In the genomic region with DNA sequence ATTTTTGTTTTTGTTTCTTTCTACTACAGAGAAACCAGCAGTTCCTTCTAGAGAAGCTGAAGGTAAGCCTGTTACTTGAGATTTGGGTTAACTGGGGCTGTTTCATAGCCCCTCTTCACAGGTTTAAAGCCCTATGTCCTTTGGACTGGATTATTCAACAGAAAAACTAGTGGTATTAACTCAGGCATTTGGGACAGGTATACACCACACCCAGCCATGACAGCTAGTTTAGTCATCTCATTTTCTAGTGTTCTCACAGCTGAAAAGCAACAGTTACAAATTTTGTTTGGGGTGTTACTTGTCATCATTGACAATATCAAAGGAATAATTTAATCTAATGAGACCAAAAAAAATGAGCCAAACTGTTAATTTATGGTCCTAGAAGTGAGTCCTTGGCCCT, we compare ENCODE assay signal across 33 cellular contexts. TPM values are rescaled to one million over a fixed set of nuclear protein-coding genes. Genes with fewer than 3 reads are reported as not detected.
DNase-seq lines count a peak whose midpoint lies in the region; ATAC-seq and TF ChIP-seq lines count a peak whose summit lies in the region.
"Had no signal": no experiment of that assay in that cellular context is flagged by ENCODE, and none has a peak within 500 bp of the region (broad histone marks: within the 10 kb centered on the region; RNA-seq: fewer than 3 reads in every experiment).

No MANE protein-coding gene starts in this region.

- POLR2A ChIA-PET in SK-N-SH (lab: Yijun Ruan, JAX) = no interaction called here

- TF ChIP-seq EP300 in SK-N-SH (IDR thresholded peaks at IDR 0.05; ENCODE audit: borderline replicate concordance in 1 of 2, low read depth in 1 of 2, low read length in 1 of 2) = no peak

- no peak overlapping the region for H3K4me3 ChIP-seq in SK-N-SH (ENCODE audit: low read depth in 2 of 2, low read length in 1 of 2)
- no peak overlapping the region for H3K4me3 ChIP-seq in RWPE2 (ENCODE audit: severe bottlenecking)
- no peak overlapping the region for H3K4me3 ChIP-seq in spleen
- H3K4me3 ChIP-seq: colonic mucosa, esophagus muscularis mucosa, gastrocnemius medialis, sigmoid colon, thoracic aorta had no signal

- H3K27ac ChIP-seq in SK-N-SH (ENCODE audit: low read depth in 2 of 2, low read length in 1 of 2) (peak overlapping the region; percentile 95 to 99), RWPE2 (ENCODE audit: poor library complexity, severe bottlenecking) (peak overlapping the region; percentile 90), spleen (no peak overlapping the region)
- H3K27ac ChIP-seq: 22Rv1, colonic mucosa, esophagus muscularis mucosa, gastrocnemius medialis had no signal

- CTCF ChIA-PET in SK-N-SH (lab: Yijun Ruan, JAX) = interaction anchor here (0.8 to 1.4 kb wide), 8 partner anchors 9 to 726 kb away, joined by 3 to 4 read pairs (median 3); no protein-coding TSS in a partner anchor

- TF ChIP-seq CTCF in SK-N-SH (IDR thresholded peaks at IDR 0.05) = no peak
- no peak for TF ChIP-seq CTCF in RWPE2 (IDR thresholded peaks at IDR 0.05; ENCODE audit: poor library complexity, severe bottlenecking)
- TF ChIP-seq CTCF in spleen (IDR thresholded peaks at IDR 0.05 in 8 of 11, conservative IDR thresholded peaks at IDR 0.05 in 3 of 11) = no peak

- no peaks in the 10 kb centered on the region for H4K20me1 ChIP-seq in SK-N-SH (ENCODE audit: insufficient read depth)

- H3K36me3 ChIP-seq in SK-N-SH (replicated peaks in 1 of 2; ENCODE audit: control insufficient read depth in 1 of 2, insufficient read depth in 2 of 2, low read length in 1 of 2) (peaks cover 61 to 79% of the 10 kb centered on the region in 2 experiments), RWPE2 (ENCODE audit: low read depth) (no peaks in the 10 kb centered on the region), spleen (peaks cover 0 to 22% (median 2%) of the 10 kb centered on the region in 6 donors)
- H3K36me3 ChIP-seq: colonic mucosa, gastrocnemius medialis, thoracic aorta had no signal

- H3F3A ChIP-seq in SK-N-SH (replicated peaks; ENCODE audit: insufficient read depth) = peaks cover 84% of the 10 kb centered on the region

- TF ChIP-seq RAD21 in SK-N-SH (IDR thresholded peaks at IDR 0.05; ENCODE audit: low read length) = no peak

- peaks cover 11 to 45% of the 10 kb centered on the region in 2 experiments for H3K4me1 ChIP-seq in SK-N-SH (ENCODE audit: control insufficient read depth in 1 of 2, insufficient read depth in 2 of 2, low read depth in 1 of 2, low read length in 1 of 2)
- peaks cover 38% of the 10 kb centered on the region for H3K4me1 ChIP-seq in RWPE2 (ENCODE audit: insufficient read depth, poor library complexity, severe bottlenecking)
- H3K4me1 ChIP-seq in spleen = no peaks in the 10 kb centered on the region
- H3K4me1 ChIP-seq: colonic mucosa had no signal

- H3K27me3 ChIP-seq in SK-N-SH (ENCODE audit: insufficient read depth) (no peaks in the 10 kb centered on the region), RWPE2 (ENCODE audit: insufficient read depth, poor library complexity, severe bottlenecking) (no peaks in the 10 kb centered on the region), spleen (replicated peaks in 1 of 7) (no peaks in the 10 kb centered on the region)
- H3K27me3 ChIP-seq: colonic mucosa, esophagus muscularis mucosa, gastrocnemius medialis, sigmoid colon had no signal

- no peak for TF ChIP-seq POLR2A in spleen (IDR thresholded peaks at IDR 0.05)

- ATAC-seq in SK-N-SH treated with all-trans-retinoic acid at 6 μM for 48 hours (no peak), RWPE2 (ENCODE audit: low read depth) (peak; percentile 70), esophagus mucosa (peak; percentile 89), GM19328 (IDR thresholded peaks at IDR 0.05; ENCODE audit: unreplicated experiment) (no peak), HG03025 (IDR thresholded peaks at IDR 0.05; ENCODE audit: low FRiP score, unreplicated experiment) (no peak)
- ATAC-seq: activated CD8-positive, alpha-beta memory T cell treated with anti-CD3 and anti-CD28 coated beads, Interleukin-2, amount 10 ng/mL, durations not matched to agents 7 days and 5 days; activated T-cell treated with anti-CD3 and anti-CD28 coated beads, Interleukin-2, amount 50 U/mL, for 72 hours; gastrocnemius medialis; WTC11 had no signal

- H2AFZ ChIP-seq in SK-N-SH (ENCODE audit: low read depth) = no peak overlapping the region

- DNase-seq in SK-N-SH = no peak
- no peak for DNase-seq in RWPE2 (ENCODE audit: low spot score)
- DNase-seq in activated CD8-positive, alpha-beta memory T cell treated with anti-CD3 and anti-CD28 coated beads, Interleukin-2, amount 50 U/mL, for 4 hours = no peak
- no peak for DNase-seq in spleen
- DNase-seq: activated CD4-positive, alpha-beta T cell treated with anti-CD3 and anti-CD28 coated beads, Interleukin-2, amount 50 U/mL, for 1 hour; activated CD8-positive, alpha-beta memory T cell treated with anti-CD3 and anti-CD28 coated beads, Interleukin-2, amount 10 ng/mL, durations not matched to agents 7 days and 5 days; activated naive CD4-positive, alpha-beta T cell treated with Interleukin-2 at 50 U/mL for 16 hours; activated T-cell treated with anti-CD3 and anti-CD28 coated beads, Interleukin-2, amount 50 U/mL, for 72 hours; CD4-positive, alpha-beta memory T cell; colonic mucosa; DMS 273 treated with DMSO at 0.1 percent for 48 hours; effector memory CD4-positive, alpha-beta T cell; EL; gastrocnemius medialis; hippocampal formation; KBM-7; NCI-H1436; NCI-H446; Right ventricle myocardium superior; sigmoid colon; stimulated activated naive CD4-positive, alpha-beta T cell treated with Interleukin-2 at 50 U/mL for 16 hours; T1000 had no signal

- intact Hi-C loops in spleen (cut with DNase I; ENCODE audit: low total_unique reads) = no loop called here

- H3K9ac ChIP-seq in SK-N-SH = peak overlapping the region; percentile 71

- peak overlapping the region; percentile 5; the same call in 1 of the 2 replicates for H3K4me2 ChIP-seq in SK-N-SH

- H3K79me2 ChIP-seq in SK-N-SH (ENCODE audit: insufficient read depth) = peaks cover 42% of the 10 kb centered on the region; the same call in 1 of the 2 replicates

- no peaks in the 10 kb centered on the region for H3K9me3 ChIP-seq in SK-N-SH
- no peaks in the 10 kb centered on the region for H3K9me3 ChIP-seq in RWPE2 (ENCODE audit: severe bottlenecking)
- peaks cover 0 to 19% (median 9%) of the 10 kb centered on the region in 8 donors for H3K9me3 ChIP-seq in spleen
- H3K9me3 ChIP-seq: colonic mucosa, esophagus muscularis mucosa, gastrocnemius medialis, sigmoid colon, thoracic aorta had no signal

- H3K9me2 ChIP-seq in SK-N-SH = no peaks in the 10 kb centered on the region

TF ChIP-seq in SK-N-SH, 30 proteins besides CTCF, POLR2A, EP300 and RAD21 (continues in another document):
- TF ChIP-seq YY1 (IDR thresholded peaks at IDR 0.05; ENCODE audit: low read depth) (no peak), RCOR1 (IDR thresholded peaks at IDR 0.05; ENCODE audit: low read length) (no peak), FOXJ3 (CRISPR knock-in tag; IDR thresholded peaks at IDR 0.05) (no peak)
- TF ChIP-seq, protein P1, sequence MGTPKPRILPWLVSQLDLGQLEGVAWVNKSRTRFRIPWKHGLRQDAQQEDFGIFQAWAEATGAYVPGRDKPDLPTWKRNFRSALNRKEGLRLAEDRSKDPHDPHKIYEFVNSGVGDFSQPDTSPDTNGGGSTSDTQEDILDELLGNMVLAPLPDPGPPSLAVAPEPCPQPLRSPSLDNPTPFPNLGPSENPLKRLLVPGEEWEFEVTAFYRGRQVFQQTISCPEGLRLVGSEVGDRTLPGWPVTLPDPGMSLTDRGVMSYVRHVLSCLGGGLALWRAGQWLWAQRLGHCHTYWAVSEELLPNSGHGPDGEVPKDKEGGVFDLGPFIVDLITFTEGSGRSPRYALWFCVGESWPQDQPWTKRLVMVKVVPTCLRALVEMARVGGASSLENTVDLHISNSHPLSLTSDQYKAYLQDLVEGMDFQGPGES (IDR thresholded peaks at IDR 0.05; ENCODE audit: low read depth, low read length) = no peak

TF ChIP-seq in SK-N-SH treated with all-trans-retinoic acid at 6 μM for 48 hours, 23 proteins besides CTCF, POLR2A, EP300 and RAD21 (continues in another document):
- no peak for TF ChIP-seq ISL1 (CRISPR knock-in tag; IDR thresholded peaks at IDR 0.05)
- no peak for TF ChIP-seq ZC3H10 (CRISPR knock-in tag; IDR thresholded peaks at IDR 0.05)
- TF ChIP-seq, protein P2, sequence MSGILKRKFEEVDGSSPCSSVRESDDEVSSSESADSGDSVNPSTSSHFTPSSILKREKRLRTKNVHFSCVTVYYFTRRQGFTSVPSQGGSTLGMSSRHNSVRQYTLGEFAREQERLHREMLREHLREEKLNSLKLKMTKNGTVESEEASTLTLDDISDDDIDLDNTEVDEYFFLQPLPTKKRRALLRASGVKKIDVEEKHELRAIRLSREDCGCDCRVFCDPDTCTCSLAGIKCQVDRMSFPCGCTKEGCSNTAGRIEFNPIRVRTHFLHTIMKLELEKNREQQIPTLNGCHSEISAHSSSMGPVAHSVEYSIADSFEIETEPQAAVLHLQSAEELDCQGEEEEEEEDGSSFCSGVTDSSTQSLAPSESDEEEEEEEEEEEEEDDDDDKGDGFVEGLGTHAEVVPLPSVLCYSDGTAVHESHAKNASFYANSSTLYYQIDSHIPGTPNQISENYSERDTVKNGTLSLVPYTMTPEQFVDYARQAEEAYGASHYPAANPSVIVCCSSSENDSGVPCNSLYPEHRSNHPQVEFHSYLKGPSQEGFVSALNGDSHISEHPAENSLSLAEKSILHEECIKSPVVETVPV (CRISPR knock-in tag; IDR thresholded peaks at IDR 0.05) = no peak
- TF ChIP-seq ESRRG (CRISPR knock-in tag; IDR thresholded peaks at IDR 0.05) = no peak
- no peak for TF ChIP-seq ZFP30 (CRISPR knock-in tag; IDR thresholded peaks at IDR 0.05)
- TF ChIP-seq TCF4 (CRISPR knock-in tag; IDR thresholded peaks at IDR 0.05; ENCODE audit: borderline replicate concordance) = no peak
- TF ChIP-seq ZNF70 (CRISPR knock-in tag; IDR thresholded peaks at IDR 0.05) = no peak

RNA-seq across cellular contexts. Expression of a gene that starts 14.0 kb away (rescaled TPM):
- 366 and 437 TPM in 2 replicates for polyA plus RNA-seq in SK-N-SH (2012; rRNA removed)
- polyA plus RNA-seq in SK-N-SH (2012; cell fraction: cytosol; rRNA removed) = 389 and 422 TPM in 2 replicates
- 219 and 356 TPM in 2 replicates for polyA plus RNA-seq in SK-N-SH (2012; cell fraction: nucleus; rRNA removed)
- total RNA-seq in esophagus mucosa = 1.9 TPM
- total RNA-seq in spleen = 10 to 100 TPM in 5 of 7 donors, 1 to 10 TPM in 2; 7.3 to 14.7 (median 12.9) TPM
- 1 to 10 TPM; 3.1 to 4.7 (median 4.3) TPM for polyA plus RNA-seq in spleen
- total RNA-seq: CD4-positive, alpha-beta memory T cell; OCI-LY7 had no signal
- polyA plus RNA-seq: CD4-positive, alpha-beta memory T cell had no signal

RNA-seq across cellular contexts. Expression of a gene that starts 40.0 kb away (rescaled TPM):
- polyA plus RNA-seq in SK-N-SH (2012; rRNA removed) (4.4 and 4.9 TPM in 2 replicates), spleen (not detected)
- 5.8 and 6.8 TPM in 2 replicates for polyA plus RNA-seq in SK-N-SH (2012; cell fraction: cytosol; rRNA removed)
- 2.7 and 3.8 TPM in 2 replicates for polyA plus RNA-seq in SK-N-SH (2012; cell fraction: nucleus; rRNA removed)
- total RNA-seq in esophagus mucosa (not detected), spleen (not detected)
- total RNA-seq: activated CD8-positive, alpha-beta memory T cell treated with anti-CD3 and anti-CD28 coated beads, Interleukin-2, amount 10 ng/mL, durations not matched to agents 7 days and 5 days; activated T-cell treated with anti-CD3 and anti-CD28 coated beads, Interleukin-2, amount 50 U/mL, for 72 hours; CD4-positive, alpha-beta memory T cell; colonic mucosa; esophagus muscularis mucosa; gastrocnemius medialis; H1; OCI-LY7; progenitor cell of endocrine pancreas; Right ventricle myocardium superior; sigmoid colon; thoracic aorta; WTC11 had no signal
- polyA plus RNA-seq: CD4-positive, alpha-beta memory T cell; H1; sigmoid colon had no signal

RNA-seq across cellular contexts. Expression of a gene that starts 42.3 kb away (rescaled TPM):
- 0.26 and 0.34 TPM in 2 replicates for polyA plus RNA-seq in SK-N-SH (2012; rRNA removed)
- polyA plus RNA-seq in SK-N-SH (2012; cell fraction: cytosol; rRNA removed) = 0.18 and 0.26 TPM in 2 replicates
- polyA plus RNA-seq in SK-N-SH (2012; cell fraction: nucleus; rRNA removed) = 0.34 and 0.45 TPM in 2 replicates
- not detected for total RNA-seq in esophagus mucosa
- not detected for total RNA-seq in spleen
- polyA plus RNA-seq in spleen = not detected
- total RNA-seq: CD4-positive, alpha-beta memory T cell; colonic mucosa; esophagus muscularis mucosa; gastrocnemius medialis; H1; OCI-LY7; progenitor cell of endocrine pancreas; Right ventricle myocardium superior; sigmoid colon; thoracic aorta; WTC11 had no signal
- polyA plus RNA-seq: CD4-positive, alpha-beta memory T cell; sigmoid colon had no signal

RNA-seq across cellular contexts. Expression of a gene that starts 47.7 kb away (rescaled TPM):
- 8.9 and 9.7 TPM in 2 replicates for polyA plus RNA-seq in SK-N-SH (2012; rRNA removed)
- 6.1 and 6.8 TPM in 2 replicates for polyA plus RNA-seq in SK-N-SH (2012; cell fraction: cytosol; rRNA removed)
- 12.6 and 16.1 TPM in 2 replicates for polyA plus RNA-seq in SK-N-SH (2012; cell fraction: nucleus; rRNA removed)
- 6.8 TPM for total RNA-seq in esophagus mucosa
- 10 to 100 TPM; 11.9 to 23.8 (median 17.4) TPM for total RNA-seq in spleen
- polyA plus RNA-seq in spleen = 1 to 10 TPM; 1.7 to 2.9 (median 2.3) TPM

Comparison
In these comparisons a context has a peak if more than half of its experiments do, and no peak if none do; other contexts are left out.
1. H3K27ac ChIP-seq: peak in SK-N-SH (2 of 2) and RWPE2 (single experiment); none in spleen (0 of 8).
2. ATAC-seq: peak in RWPE2 (single experiment) and esophagus mucosa (single experiment); none in SK-N-SH treated with all-trans-retinoic acid at 6 μM for 48 hours (single experiment), GM19328 (single experiment) and HG03025 (single experiment).